24 cellular contexts compared by ENCODE assay signal in the genomic region with DNA sequence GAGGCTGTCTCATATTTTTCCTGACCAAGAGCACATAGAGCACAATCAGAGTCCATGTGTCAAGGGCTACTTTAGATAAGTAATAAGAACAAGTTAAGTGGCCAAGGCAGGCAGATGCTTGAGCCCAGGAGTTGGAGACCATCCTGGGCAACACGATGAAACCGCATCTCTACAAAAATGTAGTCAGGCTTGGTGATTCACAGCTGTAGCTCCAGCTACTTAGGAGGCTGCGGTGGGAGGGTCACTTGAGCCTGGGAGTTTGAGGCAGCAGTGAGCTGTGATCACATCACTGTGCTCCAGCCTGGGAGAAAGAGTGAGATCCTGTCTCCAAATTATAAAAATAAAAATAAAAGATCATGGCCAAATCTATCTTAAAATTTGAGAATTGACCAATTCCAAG.
"Had no signal": no experiment of that assay in that cellular context is flagged by ENCODE, and none has a peak within 500 bp of the region (broad histone marks: within the 10 kb centered on the region; RNA-seq: fewer than 3 reads in every experiment).

No MANE protein-coding gene starts in this region.

- H3K36me3 ChIP-seq: esophagus muscularis mucosa, gastrocnemius medialis, transverse colon, uterus, WERI-Rb-1 had no signal

- H3K9me3 ChIP-seq: esophagus muscularis mucosa, gastrocnemius medialis, transverse colon, uterus had no signal

- H3K36me3 Mint-ChIP-seq: brain; natural killer cell; stimulated activated naive B cell treated with anti-CD40 and anti-IgM and Interleukin-4, amounts not matched to agents 10 μg/mL and 1 μg/mL and 100 μg/mL, for 72 hours had no signal

- H3K4me3 Mint-ChIP-seq: activated CD8-positive, alpha-beta T cell treated with anti-CD3 and anti-CD28 coated beads, Interleukin-2, amount 10 ng/mL, durations not matched to agents 7 days and 5 days; activated T-helper 17 cell treated with anti-CD3 and anti-CD28 coated beads, Interleukin-2, amount 50 U/mL, for 72 hours; brain; natural killer cell; stimulated activated naive B cell treated with anti-CD40 and anti-IgM and Interleukin-4, amounts not matched to agents 10 μg/mL and 1 μg/mL and 100 μg/mL, for 72 hours had no signal

- H3K4me1 Mint-ChIP-seq: activated T-helper 17 cell treated with anti-CD3 and anti-CD28 coated beads, Interleukin-2, amount 50 U/mL, for 72 hours; brain; natural killer cell; stimulated activated naive B cell treated with anti-CD40 and anti-IgM and Interleukin-4, amounts not matched to agents 10 μg/mL and 1 μg/mL and 100 μg/mL, for 72 hours had no signal

- ATAC-seq: activated CD8-positive, alpha-beta T cell treated with anti-CD3 and anti-CD28 coated beads, Interleukin-2, amount 10 ng/mL, durations not matched to agents 7 days and 5 days; activated naive CD4-positive, alpha-beta T cell treated with anti-CD3 and anti-CD28 coated beads, Interleukin-2, amount 50 U/mL, for 72 hours; activated T-helper 17 cell treated with anti-CD3 and anti-CD28 coated beads, Interleukin-2, amount 50 U/mL, for 72 hours; gastrocnemius medialis; left ventricle myocardium superior; natural killer cell; stimulated activated naive B cell treated with anti-CD40 and anti-IgM and Interleukin-4, amounts not matched to agents 10 μg/mL and 1 μg/mL and 100 μg/mL, for 72 hours had no signal

- H3K4me1 ChIP-seq: esophagus muscularis mucosa, gastrocnemius medialis, transverse colon, uterus had no signal

- H3K4me3 ChIP-seq: esophagus muscularis mucosa, gastrocnemius medialis, transverse colon, uterus had no signal

- H3K27ac ChIP-seq: esophagus muscularis mucosa, gastrocnemius medialis, transverse colon, uterus, WERI-Rb-1 had no signal

- DNase-seq: activated CD4-positive, alpha-beta T cell treated with anti-CD3 and anti-CD28 coated beads for 1 hour; activated CD4-positive, alpha-beta T cell treated with anti-CD3 and anti-CD28 coated beads, Interleukin-2, amount 50 U/mL, for 1 hour; activated CD8-positive, alpha-beta T cell treated with anti-CD3 and anti-CD28 coated beads, Interleukin-2, amount 10 ng/mL, durations not matched to agents 7 days and 5 days; activated T-cell treated with anti-CD3 and anti-CD28 coated beads, Interleukin-2, amount 50 U/mL, for 1 hour; aorta; effector memory CD4-positive, alpha-beta T cell; gastrocnemius medialis; hypothalamus; left ventricle myocardium superior; mammary epithelial cell; midbrain; natural killer cell; retina; stimulated activated CD4-positive, alpha-beta T cell treated with anti-CD3 and anti-CD28 coated beads, Interleukin-2, amount 100 ng/mL, for 48 hours; stimulated activated CD8-positive, alpha-beta memory T cell treated with anti-CD3 and anti-CD28 coated beads, Interleukin-4, amount 100 ng/mL, for 48 hours; stimulated activated naive B cell treated with anti-CD40 and anti-IgM and Interleukin-4, amounts not matched to agents 10 μg/mL and 1 μg/mL and 100 μg/mL, for 72 hours; transverse colon; uterus; WERI-Rb-1 had no signal

- H3K27me3 Mint-ChIP-seq: activated T-helper 17 cell treated with anti-CD3 and anti-CD28 coated beads, Interleukin-2, amount 50 U/mL, for 72 hours; stimulated activated naive B cell treated with anti-CD40 and anti-IgM and Interleukin-4, amounts not matched to agents 10 μg/mL and 1 μg/mL and 100 μg/mL, for 72 hours had no signal

- H3K27ac Mint-ChIP-seq: activated CD8-positive, alpha-beta T cell treated with anti-CD3 and anti-CD28 coated beads, Interleukin-2, amount 10 ng/mL, durations not matched to agents 7 days and 5 days; activated naive CD4-positive, alpha-beta T cell treated with anti-CD3 and anti-CD28 coated beads, Interleukin-2, amount 50 U/mL, for 72 hours; activated T-helper 17 cell treated with anti-CD3 and anti-CD28 coated beads, Interleukin-2, amount 50 U/mL, for 72 hours; brain; natural killer cell; progenitor cell of endocrine pancreas; stimulated activated naive B cell treated with anti-CD40 and anti-IgM and Interleukin-4, amounts not matched to agents 10 μg/mL and 1 μg/mL and 100 μg/mL, for 72 hours had no signal

- H3K27me3 ChIP-seq: esophagus muscularis mucosa, gastrocnemius medialis, transverse colon, uterus had no signal
